In the genomic region with DNA sequence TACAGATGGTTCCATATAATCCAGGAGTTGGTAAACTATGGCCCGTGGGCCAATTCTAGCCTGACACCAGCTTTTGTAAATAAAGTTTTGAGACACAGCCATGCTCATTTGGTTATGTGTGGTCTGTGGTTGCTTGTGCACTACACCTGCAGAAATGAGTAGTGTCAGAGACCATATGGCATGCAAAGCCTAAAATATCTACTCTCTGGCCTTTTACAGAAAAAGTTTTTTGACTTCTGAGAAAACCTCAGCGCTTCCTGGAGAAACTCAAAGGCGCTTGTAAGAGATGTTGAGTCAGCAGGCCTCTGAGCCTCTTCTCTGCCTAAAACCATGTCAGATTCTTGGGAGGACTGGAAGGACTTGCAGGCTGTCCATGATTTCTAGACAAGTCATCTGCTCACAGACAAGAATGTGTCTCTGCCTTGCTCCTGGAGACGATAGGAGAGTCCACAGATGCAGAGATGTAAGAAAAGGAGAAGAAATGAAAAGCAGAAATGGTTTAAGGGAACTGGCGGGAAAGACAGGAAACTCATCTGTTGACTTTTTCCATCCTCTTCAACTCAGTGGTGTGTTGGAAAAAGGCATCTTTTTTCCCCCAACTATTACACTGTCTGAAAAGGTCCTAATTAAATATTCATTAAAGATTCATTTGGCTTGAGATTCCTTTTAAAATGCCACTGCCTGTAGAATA, we compare ENCODE assay signal across 8 cellular contexts. TPM values are rescaled to one million over a fixed set of nuclear protein-coding genes. Genes with fewer than 3 reads are reported as not detected.
DNase-seq lines count a peak whose midpoint lies in the region; ATAC-seq and TF ChIP-seq lines count a peak whose summit lies in the region.

No MANE protein-coding gene starts in this region.

- no peaks in the 10 kb centered on the region for H3K9me3 Mint-ChIP-seq in effector memory CD8-positive, alpha-beta T cell
- H3K9me3 Mint-ChIP-seq in progenitor cell of endocrine pancreas (ENCODE audit: low read depth): no peaks in the 10 kb centered on the region

- H3K4me1 Mint-ChIP-seq in effector memory CD8-positive, alpha-beta T cell (ENCODE audit: low read depth in 2 of 2): peaks cover 78 to 87% of the 10 kb centered on the region in 2 donors
- H3K4me1 Mint-ChIP-seq in progenitor cell of endocrine pancreas (ENCODE audit: low read depth): peaks cover 27% of the 10 kb centered on the region

- WGBS in ovary, 3 donors: 88 to 93% (median 90%) methylated on average over 5 of the region's 5 CpGs

- no peak for TF ChIP-seq CTCF in progenitor cell of endocrine pancreas (IDR thresholded peaks at IDR 0.05; ENCODE audit: unreplicated experiment)
- no peak for TF ChIP-seq CTCF in ovary (IDR thresholded peaks at IDR 0.05)

- no peaks in the 10 kb centered on the region for H3K9me3 ChIP-seq in ovary

- intact Hi-C loops in ovary (cut with DNase I): no loop called here

- ATAC-seq in GM18868 (IDR thresholded peaks at IDR 0.05; ENCODE audit: unreplicated experiment) (peak; percentile 85), HG02884 (IDR thresholded peaks at IDR 0.05; ENCODE audit: unreplicated experiment) (peak; percentile 86)
- ATAC-seq in effector memory CD8-positive, alpha-beta T cell (replicated peaks): peak; percentile 68

- peak overlapping the region; percentile 67 to 75 for H3K27ac Mint-ChIP-seq in effector memory CD8-positive, alpha-beta T cell
- no peak overlapping the region for H3K27ac Mint-ChIP-seq in progenitor cell of endocrine pancreas

- H3K27me3 Mint-ChIP-seq in effector memory CD8-positive, alpha-beta T cell: no peaks in the 10 kb centered on the region
- no peaks in the 10 kb centered on the region for H3K27me3 Mint-ChIP-seq in progenitor cell of endocrine pancreas

- peaks cover 64% of the 10 kb centered on the region for H3K36me3 Mint-ChIP-seq in effector memory CD8-positive, alpha-beta T cell (ENCODE audit: insufficient read depth)
- H3K36me3 Mint-ChIP-seq in progenitor cell of endocrine pancreas (ENCODE audit: insufficient read depth): no peaks in the 10 kb centered on the region

- H3K27me3 ChIP-seq in ovary: no peaks in the 10 kb centered on the region

- peaks cover 3% of the 10 kb centered on the region for H3K4me1 ChIP-seq in ovary (ENCODE audit: insufficient read depth)

- H3K4me3 Mint-ChIP-seq in effector memory CD8-positive, alpha-beta T cell: peak overlapping the region; percentile 99 to 100
- H3K4me3 Mint-ChIP-seq in progenitor cell of endocrine pancreas (ENCODE audit: low read depth): no peak overlapping the region

- H3K4me3 ChIP-seq in ovary: no peak overlapping the region

- DNase-seq in SKM-1 treated with dmso at 0.1 percent for 144 hours (lab: John Stamatoyannopoulos, UW; ENCODE audit: unreplicated experiment) (peak; percentile 45), erythroblast (lab: John Stamatoyannopoulos, UW) (no peak), progenitor cell of endocrine pancreas (ENCODE audit: low spot score, unreplicated experiment) (no peak), anterior cingulate cortex (lab: John Stamatoyannopoulos, UW) (no peak), ovary (no peak)
- DNase-seq in effector memory CD8-positive, alpha-beta T cell: peak in 1 of 3 experiments; percentile 33

- H3K36me3 ChIP-seq in ovary: no peaks in the 10 kb centered on the region

- no peak for TF ChIP-seq POLR2A in erythroblast (IDR thresholded peaks at IDR 0.05; ENCODE audit: low read length)
- TF ChIP-seq POLR2A in ovary (IDR thresholded peaks at IDR 0.05): no peak

- no peak for TF ChIP-seq EP300 in ovary (IDR thresholded peaks at IDR 0.05)

- H3K27ac ChIP-seq in ovary: no peak overlapping the region

RNA-seq across cellular contexts. Expression of a gene that starts 5.2 kb away (rescaled TPM):
- total RNA-seq in progenitor cell of endocrine pancreas: 28.8 and 30.1 TPM in 2 replicates
- total RNA-seq in ovary: 10 to 100 TPM in 6 of 7 donors, 1 to 10 TPM in 1; 8.1 to 31.0 (median 21.2) TPM
- polyA plus RNA-seq in ovary: 10 to 100 TPM in 1 of 2 donors, 1 to 10 TPM in 1; 7.2 to 13.0 TPM
